20 cellular contexts compared by ENCODE assay signal in the genomic region with DNA sequence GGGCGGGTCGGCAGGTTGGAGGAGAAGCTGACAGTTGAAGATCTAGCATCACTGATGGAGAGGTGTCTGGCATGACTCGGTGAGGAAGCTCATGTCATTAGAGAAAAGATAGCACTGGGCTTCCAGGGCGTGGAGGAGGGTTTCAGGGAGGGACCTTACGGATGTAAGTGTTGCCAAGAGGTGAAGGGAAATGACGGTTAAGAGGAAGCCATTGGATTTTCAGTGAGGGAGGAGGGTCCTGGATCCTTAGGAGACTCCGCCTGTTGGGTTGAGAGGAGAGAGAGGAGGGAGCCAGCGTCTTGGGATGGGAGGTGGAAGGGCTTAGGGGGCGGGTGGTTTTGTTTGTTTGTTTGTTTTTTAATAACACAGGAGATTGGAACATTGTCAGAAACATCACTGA.
DNase-seq lines count a peak whose midpoint lies in the region; ATAC-seq, FAIRE-seq and TF ChIP-seq lines count a peak whose summit lies in the region.
"Had no signal": no experiment of that assay in that cellular context is flagged by ENCODE, and none has a peak within 500 bp of the region (broad histone marks: within the 10 kb centered on the region; RNA-seq: fewer than 3 reads in every experiment).

No MANE protein-coding gene starts in this region.

- H3K4me1 ChIP-seq in heart right ventricle: peaks cover 0 to 63% (median 37%) of the 10 kb centered on the region in 9 donors
- peaks cover 0 to 22% of the 10 kb centered on the region in 2 donors for H3K4me1 ChIP-seq in right atrium auricular region
- H3K4me1 ChIP-seq in K562 (replicated peaks in 1 of 2; ENCODE audit: control insufficient read depth in 2 of 2, insufficient read depth in 2 of 2, low read length in 2 of 2): no peaks in the 10 kb centered on the region
- H3K4me1 ChIP-seq: HAP-1 had no signal

- TF ChIP-seq RAD21 in K562 (CRISPR knock-in tag; conservative IDR thresholded peaks at IDR 0.05 in 1 of 2, IDR thresholded peaks at IDR 0.05 in 1 of 2): no peak

- H3K4me3 ChIP-seq in heart right ventricle: no peak overlapping the region
- no peak overlapping the region for H3K4me3 ChIP-seq in right atrium auricular region
- H3K4me3 ChIP-seq in K562: no peak overlapping the region
- H3K4me3 ChIP-seq: GM12878, HAP-1 had no signal

- H3K36me3 ChIP-seq in heart right ventricle (peaks cover 0 to 75% (median 9%) of the 10 kb centered on the region in 9 donors), right atrium auricular region (peaks cover 45% of the 10 kb centered on the region), K562 (ENCODE audit: control insufficient read depth, insufficient read depth, low read length) (no peaks in the 10 kb centered on the region)

- no peak for TF ChIP-seq EP300 in K562 (IDR thresholded peaks at IDR 0.05; ENCODE audit: low read length)

- H3K27me3 ChIP-seq in heart right ventricle (no peaks in the 10 kb centered on the region), right atrium auricular region (no peaks in the 10 kb centered on the region), K562 (ENCODE audit: control insufficient read depth in 2 of 2, insufficient read depth in 2 of 2, low read length in 2 of 2) (peaks cover 33 to 68% of the 10 kb centered on the region in 2 experiments)

- no peak for FAIRE-seq in K562 (lab: Jason Lieb, UNC)
- FAIRE-seq in GM19239 (lab: Jason Lieb, UNC): no peak
- FAIRE-seq: GM12878, GM18507, HepG2, HTR-8/SVneo had no signal

- H3K27ac ChIP-seq in heart right ventricle (peak overlapping the region in 7 of 10 donors; percentile 14 to 75 (median 53)), right atrium auricular region (no peak overlapping the region), K562 (ENCODE audit: extremely low read depth, low read depth, low read length) (no peak overlapping the region)

- no peak overlapping the region for H3K4me2 ChIP-seq in K562 (ENCODE audit: insufficient read depth, low read length)

- peak overlapping the region; percentile 23 for H3K27ac Mint-ChIP-seq in mesothelial cell of epicardium
- H3K27ac Mint-ChIP-seq: B cell; CD4-positive, alpha-beta T cell had no signal

- H2AFZ ChIP-seq in K562 (ENCODE audit: low read depth, low read length): no peak overlapping the region

- no peaks in the 10 kb centered on the region for H3K27me3 Mint-ChIP-seq in mesothelial cell of epicardium (ENCODE audit: low read depth)
- H3K27me3 Mint-ChIP-seq: CD4-positive, alpha-beta T cell had no signal

- 62 to 63% methylated on average over 9 of the region's 9 CpGs for WGBS in heart right ventricle, 2 donors
- 2% methylated on average over 9 of the region's 9 CpGs for WGBS in K562 (ENCODE audit: insufficient coverage, low coverage, missing lambda C conversion rate)

- H4K20me1 ChIP-seq in K562 (replicated peaks; ENCODE audit: control insufficient read depth, insufficient read depth, low read length): peaks cover 13% of the 10 kb centered on the region; the same call in 1 of the 2 replicates

- POLR2A ChIA-PET in K562 (lab: Yijun Ruan, JAX): interaction anchor here (0.8 to 1.0 kb wide), 2 partner anchors 9 to 17 kb away, joined by 3 to 4 read pairs; no protein-coding TSS in a partner anchor

- DNase-seq in heart right ventricle (no peak), right atrium auricular region (ENCODE audit: low spot score) (no peak), K562 (ENCODE audit: extremely low read depth in 1 of 4, low spot score in 3 of 4) (no peak), mesothelial cell of epicardium (ENCODE audit: low spot score in 2 of 2, unreplicated experiment in 2 of 2) (no peak), NCI-H1105 treated with DMSO at 0.1 percent for 48 hours (lab: John Stamatoyannopoulos, UW) (no peak), RKO (ENCODE audit: low spot score) (no peak), GM19239 (ENCODE audit: insufficient read length, low spot score) (no peak)
- DNase-seq: ACHN; C1 segment of cervical spinal cord; Calu3; CD4-positive, alpha-beta T cell; DMS 273 treated with DMSO at 0.1 percent for 48 hours; DMS79; GOT3 had no signal

- no TSS peak for BruUV-seq in K562 (replicated peaks; lab: Mats Ljungman, UMichigan)

- intact Hi-C loops in heart right ventricle (cut with DNase I): loop anchor here in 1 of 10 donors (10.0 kb wide), 1 partner anchor 279 kb away; no protein-coding TSS in a partner anchor
- intact Hi-C loops in K562 (cut with micrococcal nuclease): no loop called here

- TF ChIP-seq CTCF in heart right ventricle (IDR thresholded peaks at IDR 0.05) (no peak), right atrium auricular region (IDR thresholded peaks at IDR 0.05) (no peak), K562 (IDR thresholded peaks at IDR 0.05 in 2 of 3, conservative IDR thresholded peaks at IDR 0.05 in 1 of 3; ENCODE audit: insufficient read depth in 2 of 3, low read depth in 1 of 3, low read length in 3 of 3) (no peak), mesothelial cell of epicardium (IDR thresholded peaks at IDR 0.05; ENCODE audit: unreplicated experiment) (no peak)

- peak in 6 of 8 donors; percentile 20 to 71 (median 43) for ATAC-seq in heart right ventricle
- ATAC-seq in K562: no peak
- ATAC-seq: GM12878, HepG2 had no signal

- no peaks in the 10 kb centered on the region for H3K9me3 Mint-ChIP-seq in mesothelial cell of epicardium
- H3K9me3 Mint-ChIP-seq: CD4-positive, alpha-beta T cell had no signal

- no peaks in the 10 kb centered on the region for H3K9me1 ChIP-seq in K562 (ENCODE audit: control insufficient read depth, insufficient read depth, low read length)

- H3K36me3 Mint-ChIP-seq in mesothelial cell of epicardium: peaks cover 60% of the 10 kb centered on the region

- no peaks in the 10 kb centered on the region for H3K79me2 ChIP-seq in K562 (ENCODE audit: control insufficient read depth, insufficient read depth, low read length)

- H3K9me3 ChIP-seq in heart right ventricle (no peaks in the 10 kb centered on the region), right atrium auricular region (no peaks in the 10 kb centered on the region), K562 (replicated peaks; ENCODE audit: control insufficient read depth, insufficient read depth, low read depth, low read length) (no peaks in the 10 kb centered on the region)
- H3K9me3 ChIP-seq: HAP-1 had no signal

- TF ChIP-seq POLR2A in K562 (conservative IDR thresholded peaks at IDR 0.05): no peak

- no peak overlapping the region for H3K9ac ChIP-seq in K562 (ENCODE audit: insufficient read depth in 1 of 2, low read depth in 2 of 2, low read length in 2 of 2)

- in situ Hi-C loops in K562 (cut with MboI): loop anchor here (10.0 kb wide), 1 partner anchor 279 kb away; no protein-coding TSS in a partner anchor

- peaks cover 29% of the 10 kb centered on the region for H3K4me1 Mint-ChIP-seq in mesothelial cell of epicardium

- CTCF ChIA-PET in K562 (lab: Yijun Ruan, JAX; ENCODE audit: low intra/inter-chr PET ratio): interaction anchor here (2.6 kb wide), 1 partner anchor 148 kb away, joined by 11 read pairs; no protein-coding TSS in a partner anchor

- H3K4me3 Mint-ChIP-seq in mesothelial cell of epicardium: no peak overlapping the region
- H3K4me3 Mint-ChIP-seq: B cell; CD4-positive, alpha-beta T cell had no signal

TF ChIP-seq in K562, 482 proteins besides CTCF, POLR2A, EP300 and RAD21 (continues in another document):
- no peak for TF ChIP-seq ZNF23 (CRISPR knock-in tag; IDR thresholded peaks at IDR 0.05)
- peak; percentile 44; the same call in 1 of the 2 replicates for TF ChIP-seq CTBP1 (IDR thresholded peaks at IDR 0.05; ENCODE audit: borderline replicate concordance)
- TF ChIP-seq NFRKB (IDR thresholded peaks at IDR 0.05; ENCODE audit: low read depth): no peak
- TF ChIP-seq, protein P1, sequence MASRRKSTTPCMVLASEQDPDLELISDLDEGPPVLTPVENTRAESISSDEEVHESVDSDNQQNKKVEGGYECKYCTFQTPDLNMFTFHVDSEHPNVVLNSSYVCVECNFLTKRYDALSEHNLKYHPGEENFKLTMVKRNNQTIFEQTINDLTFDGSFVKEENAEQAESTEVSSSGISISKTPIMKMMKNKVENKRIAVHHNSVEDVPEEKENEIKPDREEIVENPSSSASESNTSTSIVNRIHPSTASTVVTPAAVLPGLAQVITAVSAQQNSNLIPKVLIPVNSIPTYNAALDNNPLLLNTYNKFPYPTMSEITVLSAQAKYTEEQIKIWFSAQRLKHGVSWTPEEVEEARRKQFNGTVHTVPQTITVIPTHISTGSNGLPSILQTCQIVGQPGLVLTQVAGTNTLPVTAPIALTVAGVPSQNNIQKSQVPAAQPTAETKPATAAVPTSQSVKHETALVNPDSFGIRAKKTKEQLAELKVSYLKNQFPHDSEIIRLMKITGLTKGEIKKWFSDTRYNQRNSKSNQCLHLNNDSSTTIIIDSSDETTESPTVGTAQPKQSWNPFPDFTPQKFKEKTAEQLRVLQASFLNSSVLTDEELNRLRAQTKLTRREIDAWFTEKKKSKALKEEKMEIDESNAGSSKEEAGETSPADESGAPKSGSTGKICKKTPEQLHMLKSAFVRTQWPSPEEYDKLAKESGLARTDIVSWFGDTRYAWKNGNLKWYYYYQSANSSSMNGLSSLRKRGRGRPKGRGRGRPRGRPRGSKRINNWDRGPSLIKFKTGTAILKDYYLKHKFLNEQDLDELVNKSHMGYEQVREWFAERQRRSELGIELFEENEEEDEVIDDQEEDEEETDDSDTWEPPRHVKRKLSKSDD (conservative IDR thresholded peaks at IDR 0.05; ENCODE audit: low read length): no peak
- TF ChIP-seq, protein P2, sequence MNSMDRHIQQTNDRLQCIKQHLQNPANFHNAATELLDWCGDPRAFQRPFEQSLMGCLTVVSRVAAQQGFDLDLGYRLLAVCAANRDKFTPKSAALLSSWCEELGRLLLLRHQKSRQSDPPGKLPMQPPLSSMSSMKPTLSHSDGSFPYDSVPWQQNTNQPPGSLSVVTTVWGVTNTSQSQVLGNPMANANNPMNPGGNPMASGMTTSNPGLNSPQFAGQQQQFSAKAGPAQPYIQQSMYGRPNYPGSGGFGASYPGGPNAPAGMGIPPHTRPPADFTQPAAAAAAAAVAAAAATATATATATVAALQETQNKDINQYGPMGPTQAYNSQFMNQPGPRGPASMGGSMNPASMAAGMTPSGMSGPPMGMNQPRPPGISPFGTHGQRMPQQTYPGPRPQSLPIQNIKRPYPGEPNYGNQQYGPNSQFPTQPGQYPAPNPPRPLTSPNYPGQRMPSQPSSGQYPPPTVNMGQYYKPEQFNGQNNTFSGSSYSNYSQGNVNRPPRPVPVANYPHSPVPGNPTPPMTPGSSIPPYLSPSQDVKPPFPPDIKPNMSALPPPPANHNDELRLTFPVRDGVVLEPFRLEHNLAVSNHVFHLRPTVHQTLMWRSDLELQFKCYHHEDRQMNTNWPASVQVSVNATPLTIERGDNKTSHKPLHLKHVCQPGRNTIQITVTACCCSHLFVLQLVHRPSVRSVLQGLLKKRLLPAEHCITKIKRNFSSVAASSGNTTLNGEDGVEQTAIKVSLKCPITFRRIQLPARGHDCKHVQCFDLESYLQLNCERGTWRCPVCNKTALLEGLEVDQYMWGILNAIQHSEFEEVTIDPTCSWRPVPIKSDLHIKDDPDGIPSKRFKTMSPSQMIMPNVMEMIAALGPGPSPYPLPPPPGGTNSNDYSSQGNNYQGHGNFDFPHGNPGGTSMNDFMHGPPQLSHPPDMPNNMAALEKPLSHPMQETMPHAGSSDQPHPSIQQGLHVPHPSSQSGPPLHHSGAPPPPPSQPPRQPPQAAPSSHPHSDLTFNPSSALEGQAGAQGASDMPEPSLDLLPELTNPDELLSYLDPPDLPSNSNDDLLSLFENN (IDR thresholded peaks at IDR 0.05; ENCODE audit: low read depth in 2 of 2, low read length in 2 of 2): no peak

Comparison
In these comparisons a context has a peak if more than half of its experiments do, and no peak if none do; other contexts are left out.
1. H3K27ac ChIP-seq: peak in heart right ventricle (7 of 10); none in right atrium auricular region (0 of 2) and K562 (single experiment).